1 cellular context compared by ENCODE assay signal in the genomic region with DNA sequence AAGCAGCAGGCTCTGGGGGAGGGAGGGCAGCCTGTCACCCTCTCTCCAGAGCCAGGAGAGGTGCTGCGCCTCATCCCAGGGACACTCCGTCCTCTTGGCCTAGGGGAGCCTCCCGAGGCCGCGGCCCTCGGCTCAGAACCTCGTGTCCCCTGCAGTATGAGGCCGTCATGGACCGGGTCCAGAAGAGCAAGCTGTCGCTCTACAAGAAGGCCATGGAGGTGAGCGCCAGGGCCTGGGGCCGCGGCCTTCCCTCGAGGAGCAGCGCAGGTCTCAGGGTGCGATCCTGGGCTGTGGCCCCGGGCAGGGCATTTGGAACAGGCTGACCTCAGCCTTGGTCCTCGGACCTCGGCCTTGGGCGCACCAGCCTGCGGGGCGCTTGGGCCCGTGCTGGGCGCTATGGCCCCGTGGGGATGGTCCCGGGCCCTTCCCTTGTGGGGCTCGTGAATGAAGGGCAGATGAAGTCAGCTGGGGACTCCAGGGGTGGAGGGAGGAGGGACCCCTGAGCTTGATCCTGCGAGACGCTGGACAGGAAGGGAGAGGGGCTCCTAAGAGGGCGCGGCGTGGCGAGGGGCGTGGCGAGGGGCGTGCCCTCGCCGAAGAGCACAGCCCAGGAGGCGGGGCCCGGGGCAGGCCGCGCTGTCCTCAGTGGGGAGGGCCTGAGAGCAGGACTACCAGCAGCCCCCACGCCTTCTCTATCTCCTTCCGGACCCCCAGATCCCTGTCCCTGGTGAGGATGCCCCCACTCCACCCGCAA.
TF ChIP-seq lines count a peak whose summit lies in the region.

No MANE protein-coding gene starts in this region.

TF ChIP-seq in HepG2, 621 proteins besides CTCF, POLR2A, EP300 and RAD21:
- TF ChIP-seq HOXA3 (CRISPR knock-in tag; IDR thresholded peaks at IDR 0.05) (peak; percentile 29; the same call in 1 of the 2 replicates), POLR2G (IDR thresholded peaks at IDR 0.05; ENCODE audit: low read depth, low read length) (no peak)
